Comparison of ENCODE assay signal across 11 cellular contexts in the genomic region with DNA sequence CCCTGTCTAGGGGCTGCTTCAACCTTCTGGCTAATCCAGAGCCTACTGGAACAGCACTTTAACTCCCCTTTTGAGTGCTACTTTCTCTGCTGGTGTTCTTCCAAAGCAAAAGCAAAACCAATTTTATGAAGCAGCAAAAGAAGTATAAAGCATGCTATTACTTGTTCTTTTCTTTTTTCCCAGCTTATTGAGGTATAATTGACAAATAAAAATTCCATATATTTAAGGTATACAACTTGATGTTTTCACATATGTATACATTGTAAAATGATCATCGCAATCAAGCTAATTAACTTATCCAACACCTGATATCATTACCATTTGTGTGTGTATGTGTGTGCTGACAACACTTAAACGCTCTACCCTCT. TPM values are rescaled to one million over a fixed set of nuclear protein-coding genes. Genes with fewer than 3 reads are reported as not detected.
"Had no signal": no experiment of that assay in that cellular context is flagged by ENCODE, and none has a peak within 500 bp of the region (broad histone marks: within the 10 kb centered on the region; RNA-seq: fewer than 3 reads in every experiment).

No MANE protein-coding gene starts in this region.

- H3K9me3 ChIP-seq: esophagus squamous epithelium, heart left ventricle, pancreas had no signal

- H3K36me3 ChIP-seq: brain microvascular endothelial cell, esophagus squamous epithelium, heart left ventricle, pancreas had no signal

- ATAC-seq: activated naive CD4-positive, alpha-beta T cell treated with anti-CD3 and anti-CD28 coated beads, Interleukin-2, amount 50 U/mL, for 72 hours had no signal

- DNase-seq: activated CD4-positive, alpha-beta T cell treated with anti-CD3 and anti-CD28 coated beads, Interleukin-2, amount 50 U/mL, for 1 hour; esophagus squamous epithelium; stimulated activated CD4-positive, alpha-beta T cell treated with anti-CD3 and anti-CD28 coated beads, Interleukin-4, amount 100 ng/mL, for 1 hour; stimulated activated CD8-positive, alpha-beta memory T cell treated with anti-CD3 and anti-CD28 coated beads, Interleukin-4, amount 100 ng/mL, for 48 hours; T-helper 2 cell had no signal

- H3K27me3 ChIP-seq: brain microvascular endothelial cell, dorsolateral prefrontal cortex, esophagus squamous epithelium, pancreas had no signal

- H3K4me3 ChIP-seq: dorsolateral prefrontal cortex, pancreas had no signal

- H3K4me1 ChIP-seq: pancreas had no signal

RNA-seq across cellular contexts. Expression of a gene that starts 14.9 kb away (rescaled TPM):
- total RNA-seq: activated naive CD4-positive, alpha-beta T cell treated with anti-CD3 and anti-CD28 coated beads, Interleukin-2, amount 50 U/mL, for 72 hours; natural killer cell treated with Interleukin-12 subunit alpha and Interleukin-12 subunit beta and Interleukin-15 and Interleukin-18, amount 100 ng/mL, for 72 hours had no signal
